9 cellular contexts compared by ENCODE assay signal in the genomic region with DNA sequence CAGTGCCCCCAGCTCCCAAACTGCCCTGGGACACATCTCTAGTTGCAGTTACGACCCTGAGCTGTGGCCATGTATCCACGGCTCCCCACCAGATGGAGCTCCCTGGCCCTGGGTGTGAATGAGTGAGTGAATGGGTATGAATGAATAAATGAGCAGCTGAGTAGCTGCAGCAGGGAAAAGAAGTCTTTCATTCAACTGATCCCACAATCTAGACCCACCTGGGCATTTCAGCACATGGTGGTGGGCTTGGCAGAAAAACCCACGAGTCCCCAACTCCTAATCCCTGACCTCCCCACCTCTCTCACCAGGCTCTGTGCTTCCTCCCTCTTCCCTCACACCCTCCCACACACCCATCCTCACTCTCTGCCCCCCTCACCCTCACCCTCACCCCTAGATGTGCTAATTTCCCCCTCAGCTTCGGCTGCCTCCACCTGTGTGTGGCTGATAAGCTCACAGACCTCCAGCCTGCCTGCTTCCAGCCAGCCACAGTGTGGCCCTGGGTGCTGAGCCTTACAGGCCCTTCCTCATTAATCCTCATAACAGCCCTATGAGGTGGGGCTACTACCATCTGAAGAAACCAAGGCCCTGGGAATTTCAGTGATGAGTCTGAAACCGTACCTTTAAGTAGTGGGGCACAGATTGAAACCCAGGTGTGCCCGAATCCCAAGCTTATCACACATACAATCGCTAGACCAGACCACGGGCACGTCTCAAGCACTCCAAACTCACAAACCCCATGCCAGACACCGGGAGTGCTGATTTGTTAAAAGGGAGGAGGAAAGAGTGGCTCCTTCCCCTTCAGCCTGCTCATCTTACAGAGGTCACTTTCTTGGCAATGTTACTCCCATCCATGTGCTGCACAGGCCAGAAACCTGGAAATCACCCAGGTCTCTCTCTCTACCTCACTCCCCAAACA. TPM values are rescaled to one million over a fixed set of nuclear protein-coding genes. Genes with fewer than 3 reads are reported as not detected.
DNase-seq lines count a peak whose midpoint lies in the region; ATAC-seq and TF ChIP-seq lines count a peak whose summit lies in the region.
"Had no signal": no experiment of that assay in that cellular context is flagged by ENCODE, and none has a peak within 500 bp of the region (broad histone marks: within the 10 kb centered on the region; RNA-seq: fewer than 3 reads in every experiment).

No MANE protein-coding gene starts in this region.

- no peak overlapping the region for H3K4me3 Mint-ChIP-seq in stimulated activated naive CD8-positive, alpha-beta T cell treated with anti-CD3 and anti-CD28 coated beads, Interleukin-15, Interleukin-2, amounts not matched to agents 100 ng/mL and 50 ng/mL, for 24 hours

- intact Hi-C loops in left ventricle myocardium superior (cut with micrococcal nuclease), result no loop called here

- H3K9me3 Mint-ChIP-seq in stimulated activated naive CD8-positive, alpha-beta T cell treated with anti-CD3 and anti-CD28 coated beads, Interleukin-15, Interleukin-2, amounts not matched to agents 100 ng/mL and 50 ng/mL, for 24 hours, result no peaks in the 10 kb centered on the region

- H3K27ac Mint-ChIP-seq in stimulated activated naive CD8-positive, alpha-beta T cell treated with anti-CD3 and anti-CD28 coated beads, Interleukin-15, Interleukin-2, amounts not matched to agents 100 ng/mL and 50 ng/mL, for 24 hours, result peak overlapping the region; percentile 17

- no peak for ATAC-seq in stimulated activated naive CD8-positive, alpha-beta T cell treated with anti-CD3 and anti-CD28 coated beads, Interleukin-15, Interleukin-2, amounts not matched to agents 100 U/mL and 50 U/mL, for 24 hours
- ATAC-seq in left ventricle myocardium superior (peak; percentile 11), HG02588 (IDR thresholded peaks at IDR 0.05; ENCODE audit: unreplicated experiment) (no peak)

- H3K27me3 Mint-ChIP-seq in stimulated activated naive CD8-positive, alpha-beta T cell treated with anti-CD3 and anti-CD28 coated beads, Interleukin-15, Interleukin-2, amounts not matched to agents 100 ng/mL and 50 ng/mL, for 24 hours, result no peaks in the 10 kb centered on the region

- H3K4me1 Mint-ChIP-seq in stimulated activated naive CD8-positive, alpha-beta T cell treated with anti-CD3 and anti-CD28 coated beads, Interleukin-15, Interleukin-2, amounts not matched to agents 100 ng/mL and 50 ng/mL, for 24 hours (ENCODE audit: low read depth), result peaks cover 22% of the 10 kb centered on the region

- TF ChIP-seq CTCF in VCaP (conservative IDR thresholded peaks at IDR 0.05), result 0 out of 2 replicates have a peak, but pooled peaks have one; percentile 8
- TF ChIP-seq CTCF in GM20000 (IDR thresholded peaks at IDR 0.05; ENCODE audit: extremely low read depth, missing control alignments), result no peak

- no peak for DNase-seq in stimulated activated naive CD8-positive, alpha-beta T cell treated with anti-CD3 and anti-CD28 coated beads, Interleukin-15, Interleukin-2, amounts not matched to agents 100 U/mL and 50 U/mL, for 24 hours
- DNase-seq in left ventricle myocardium superior, result no peak
- no peak for DNase-seq in GM20000 (ENCODE audit: low spot score)
- DNase-seq in D341Med (ENCODE audit: low spot score), result no peak
- DNase-seq in ureter (ENCODE audit: low spot score), result no peak
- DNase-seq: activated T-cell treated with anti-CD3 and anti-CD28 coated beads, Interleukin-2, amount 50 U/mL, for 1 hour had no signal

- peaks cover 11% of the 10 kb centered on the region for H3K36me3 Mint-ChIP-seq in stimulated activated naive CD8-positive, alpha-beta T cell treated with anti-CD3 and anti-CD28 coated beads, Interleukin-15, Interleukin-2, amounts not matched to agents 100 ng/mL and 50 ng/mL, for 24 hours (ENCODE audit: low read depth)

- no peak overlapping the region for H3K27ac ChIP-seq in VCaP

RNA-seq across cellular contexts. Expression of a gene that starts 2.2 kb away (rescaled TPM):
- total RNA-seq in left ventricle myocardium superior (115 TPM), ureter (133 TPM)

RNA-seq across cellular contexts. Expression of a gene that starts 30.2 kb away (rescaled TPM):
- total RNA-seq in left ventricle myocardium superior (591 TPM), ureter (84.1 TPM)

RNA-seq across cellular contexts. Expression of a gene that starts 50.1 kb away (rescaled TPM):
- total RNA-seq in left ventricle myocardium superior (0.12 TPM), ureter (14.5 TPM)

Comparison
In these comparisons a context has a peak if more than half of its experiments do, and no peak if none do; other contexts are left out.
1. RNA of a gene that starts 50.1 kb away (total RNA-seq): 14.5 TPM in ureter (single experiment); 0.12 TPM in left ventricle myocardium superior (single experiment); every median in the first group is over 10 times any median in the second.